In the genomic region with DNA sequence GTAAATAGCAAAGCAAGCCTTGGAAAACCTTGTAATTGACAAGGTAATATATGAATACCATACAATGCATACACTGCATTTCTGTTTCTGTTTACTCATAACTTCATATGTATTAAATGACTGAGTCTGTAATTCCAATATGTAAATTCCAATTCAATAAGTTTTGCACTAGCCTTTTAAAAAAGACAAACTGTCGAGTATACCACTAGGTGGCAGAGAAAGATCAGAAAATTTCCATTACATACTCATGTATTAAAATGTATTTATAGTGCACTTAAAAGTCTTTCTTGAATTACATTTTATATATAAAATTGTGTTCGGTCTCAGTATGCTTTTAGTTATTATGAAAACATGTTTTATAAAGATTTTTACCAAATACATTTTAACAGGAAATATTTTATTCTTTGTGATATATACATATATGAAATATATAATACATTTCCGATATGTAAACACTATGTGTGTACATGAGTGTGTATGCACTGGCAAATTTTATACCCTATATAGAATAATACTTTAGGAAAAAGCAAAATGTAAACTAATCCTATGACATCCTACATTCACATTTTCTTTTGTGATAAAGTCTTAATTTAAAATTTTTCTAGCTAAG, we compare ENCODE assay signal across 9 cellular contexts.
A peak's percentile ranks its signal among the peaks of the same experiment; 100 is the strongest.
DNase-seq lines count a peak whose midpoint lies in the region; ATAC-seq and TF ChIP-seq lines count a peak whose summit lies in the region.
"Had no signal": no experiment of that assay in that cellular context is flagged by ENCODE, and none has a peak within 500 bp of the region (broad histone marks: within the 10 kb centered on the region; RNA-seq: fewer than 3 reads in every experiment).

No MANE protein-coding gene starts in this region.

- intact Hi-C loops in PC-9 (cut with micrococcal nuclease; ENCODE audit: unreplicated experiment): loop anchor here (1.0 to 10.0 kb wide), 5 partner anchors 309 to 1231 kb away; no protein-coding TSS in a partner anchor
- intact Hi-C loops in tibial artery (cut with DNase I; ENCODE audit: low total_unique reads): loop anchor here (5.0 kb wide), 1 partner anchor 393 kb away; no protein-coding TSS in a partner anchor

- no peak overlapping the region for H3K27ac Mint-ChIP-seq in naive thymus-derived CD8-positive, alpha-beta T cell
- H3K27ac Mint-ChIP-seq: dendritic cell treated with granulocyte-macrophage colony-stimulating factor and Interleukin-4, amounts not matched to agents 40 ng/mL and 50 ng/mL, for 4 days had no signal

- no peaks in the 10 kb centered on the region for H3K9me3 Mint-ChIP-seq in naive thymus-derived CD8-positive, alpha-beta T cell
- H3K9me3 Mint-ChIP-seq: dendritic cell treated with granulocyte-macrophage colony-stimulating factor and Interleukin-4, amounts not matched to agents 40 ng/mL and 50 ng/mL, for 4 days had no signal

- TF ChIP-seq CTCF in BE2C (IDR thresholded peaks at IDR 0.05; ENCODE audit: low read depth, low read length): peak; percentile 44; the same call in 1 of the 2 replicates
- peak; percentile 81 for TF ChIP-seq CTCF in PC-9 (conservative IDR thresholded peaks at IDR 0.05)
- peak; percentile 47 to 56 for TF ChIP-seq CTCF in tibial artery (IDR thresholded peaks at IDR 0.05)
- TF ChIP-seq CTCF in WERI-Rb-1 (IDR thresholded peaks at IDR 0.05; ENCODE audit: low read depth, low read length): no peak

- no peaks in the 10 kb centered on the region for H3K36me3 ChIP-seq in BE2C
- no peaks in the 10 kb centered on the region for H3K36me3 ChIP-seq in PC-9 (ENCODE audit: low read depth)
- H3K36me3 ChIP-seq in tibial artery: no peaks in the 10 kb centered on the region
- no peaks in the 10 kb centered on the region for H3K36me3 ChIP-seq in WERI-Rb-1

- no peak for DNase-seq in BE2C
- DNase-seq in PC-9: peak in 1 of 2 experiments; percentile 44
- DNase-seq in fibroblast of gingiva (ENCODE audit: low read depth): peak; percentile 38
- DNase-seq in tibial artery: no peak
- DNase-seq in naive thymus-derived CD8-positive, alpha-beta T cell: no peak
- no peak for DNase-seq in WERI-Rb-1

- CTCF ChIA-PET in PC-9 (lab: Charles Lee): interaction anchor here (0.6 to 1.0 kb wide), 6 partner anchors 180 to 634 kb away, joined by 3 to 13 read pairs (median 4); no protein-coding TSS in a partner anchor

- H2AFZ ChIP-seq in PC-9: no peak overlapping the region

- H3F3A ChIP-seq in PC-9 (ENCODE audit: insufficient read depth, low read depth): no peaks in the 10 kb centered on the region

- H3K4me3 ChIP-seq in BE2C (ENCODE audit: low read depth, low read length) (no peak overlapping the region), PC-9 (no peak overlapping the region), tibial artery (no peak overlapping the region), WERI-Rb-1 (ENCODE audit: low read depth, low read length) (no peak overlapping the region)

- H3K4me1 Mint-ChIP-seq in naive thymus-derived CD8-positive, alpha-beta T cell: no peaks in the 10 kb centered on the region

- H3K4me1 ChIP-seq in BE2C: no peaks in the 10 kb centered on the region
- no peaks in the 10 kb centered on the region for H3K4me1 ChIP-seq in PC-9 (replicated peaks; ENCODE audit: insufficient read depth)
- no peaks in the 10 kb centered on the region for H3K4me1 ChIP-seq in tibial artery

- no peaks in the 10 kb centered on the region for H3K36me3 Mint-ChIP-seq in naive thymus-derived CD8-positive, alpha-beta T cell

- BruUV-seq in PC-9 (replicated peaks; lab: Mats Ljungman, UMichigan): no TSS peak

- H3K27me3 Mint-ChIP-seq in naive thymus-derived CD8-positive, alpha-beta T cell: no peaks in the 10 kb centered on the region
- H3K27me3 Mint-ChIP-seq: dendritic cell treated with granulocyte-macrophage colony-stimulating factor and Interleukin-4, amounts not matched to agents 40 ng/mL and 50 ng/mL, for 4 days had no signal

- H3K9me3 ChIP-seq in BE2C (no peaks in the 10 kb centered on the region), PC-9 (ENCODE audit: insufficient read depth, low read depth) (no peaks in the 10 kb centered on the region), tibial artery (no peaks in the 10 kb centered on the region), WERI-Rb-1 (ENCODE audit: severe bottlenecking) (no peaks in the 10 kb centered on the region)

- no peak overlapping the region for H3K4me2 ChIP-seq in PC-9

- no peak overlapping the region for H3K4me3 Mint-ChIP-seq in naive thymus-derived CD8-positive, alpha-beta T cell
- H3K4me3 Mint-ChIP-seq: dendritic cell treated with granulocyte-macrophage colony-stimulating factor and Interleukin-4, amounts not matched to agents 40 ng/mL and 50 ng/mL, for 4 days had no signal

- POLR2A ChIA-PET in PC-9 (lab: Charles Lee; ENCODE audit: unreplicated experiment): interaction anchor here (0.6 kb wide), 1 partner anchor 390 kb away, joined by 5 read pairs; no protein-coding TSS in a partner anchor
- POLR2A ChIA-PET in naive thymus-derived CD8-positive, alpha-beta T cell (lab: Charles Lee): no interaction called here

- H3K9me2 ChIP-seq in PC-9 (ENCODE audit: insufficient read depth): no peaks in the 10 kb centered on the region

- H4K20me1 ChIP-seq in PC-9 (ENCODE audit: insufficient read depth): no peaks in the 10 kb centered on the region

- H3K27ac ChIP-seq in PC-9 (no peak overlapping the region), tibial artery (no peak overlapping the region), WERI-Rb-1 (no peak overlapping the region)

- ATAC-seq in HG02885 (IDR thresholded peaks at IDR 0.05; ENCODE audit: poor library complexity, unreplicated experiment) (peak; percentile 61), GM21786 (IDR thresholded peaks at IDR 0.05; ENCODE audit: unreplicated experiment) (no peak)
- ATAC-seq in naive thymus-derived CD8-positive, alpha-beta T cell: no peak

- H3K27me3 ChIP-seq in BE2C (peaks cover 18% of the 10 kb centered on the region; the same call in 1 of the 2 replicates), PC-9 (ENCODE audit: insufficient read depth, low read depth) (no peaks in the 10 kb centered on the region), tibial artery (no peaks in the 10 kb centered on the region), WERI-Rb-1 (ENCODE audit: insufficient read depth, low read depth, severe bottlenecking) (no peaks in the 10 kb centered on the region)

- no peaks in the 10 kb centered on the region for H3K79me2 ChIP-seq in PC-9 (ENCODE audit: low read depth)
